Comparison of ENCODE assay signal across 14 cellular contexts in the genomic region with DNA sequence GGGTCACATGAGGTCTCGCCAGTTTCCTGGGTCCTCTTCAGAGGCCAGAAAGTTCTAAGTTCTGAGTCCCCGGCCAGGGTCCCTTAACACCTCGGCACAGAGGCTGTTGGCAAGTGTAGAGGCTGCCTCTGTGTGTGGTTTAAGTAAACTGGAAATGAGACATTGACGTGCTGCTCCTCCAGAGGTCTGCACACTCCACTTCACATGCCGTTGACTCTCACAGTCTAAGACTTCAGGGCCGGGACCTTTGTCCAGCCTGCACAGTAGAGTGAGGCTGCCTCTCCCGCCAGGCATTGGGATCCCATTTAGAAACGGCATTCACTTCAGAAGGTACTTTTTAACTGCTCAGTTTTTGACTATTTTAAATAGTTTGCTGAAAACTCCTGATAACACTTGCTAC. TPM values are rescaled to one million over a fixed set of nuclear protein-coding genes. Genes with fewer than 3 reads are reported as not detected.
DNase-seq lines count a peak whose midpoint lies in the region; ATAC-seq and TF ChIP-seq lines count a peak whose summit lies in the region.
"Had no signal": no experiment of that assay in that cellular context is flagged by ENCODE, and none has a peak within 500 bp of the region (broad histone marks: within the 10 kb centered on the region; RNA-seq: fewer than 3 reads in every experiment).

No MANE protein-coding gene starts in this region.

- H3K4me1 ChIP-seq in colonic mucosa, result no peaks in the 10 kb centered on the region
- H3K4me1 ChIP-seq: HAP-1 had no signal

- no peak overlapping the region for H3K4me3 Mint-ChIP-seq in CD14-positive monocyte

- H3K4me1 Mint-ChIP-seq in CD14-positive monocyte, result peaks cover 3% of the 10 kb centered on the region

- H3K27ac ChIP-seq in RWPE1, result peak overlapping the region; percentile 42
- no peak overlapping the region for H3K27ac ChIP-seq in colonic mucosa

- H3K9ac ChIP-seq in colonic mucosa (ENCODE audit: low read depth in 2 of 2, low read length in 2 of 2), result no peak overlapping the region
- H3K9ac ChIP-seq: SK-N-SH had no signal

- CTCF ChIA-PET in RWPE1 (lab: Yijun Ruan, JAX), result no interaction called here

- POLR2A ChIA-PET in RWPE1 (lab: Yijun Ruan, JAX; ENCODE audit: low non-redundant PET), result no interaction called here

- H3K27me3 Mint-ChIP-seq in CD14-positive monocyte (ENCODE audit: low read depth in 3 of 3), result peaks cover 0 to 3% (median 1%) of the 10 kb centered on the region in 3 donors

- DNase-seq in CD14-positive monocyte (ENCODE audit: low spot score), result peak; percentile 23
- DNase-seq in RWPE1 (ENCODE audit: low spot score), result no peak
- peak; percentile 77 for DNase-seq in kidney tubule cell (ENCODE audit: low spot score)
- DNase-seq in renal cortical epithelial cell (ENCODE audit: low read depth), result peak; percentile 82
- DNase-seq in colonic mucosa, result no peak
- DNase-seq in omental fat pad (ENCODE audit: low spot score), result no peak
- DNase-seq: IMR-90, Karpas-422, NCI-H1436, NCI-H2081 treated with DMSO at 0.1 percent for 48 hours, SHP77 treated with DMSO at 0.1 percent for 48 hours, SK-N-SH had no signal

- no peak for TF ChIP-seq CTCF in CD14-positive monocyte (IDR thresholded peaks at IDR 0.05)
- TF ChIP-seq CTCF in RWPE1 (conservative IDR thresholded peaks at IDR 0.05; ENCODE audit: low read depth), result no peak
- TF ChIP-seq CTCF in colonic mucosa (IDR thresholded peaks at IDR 0.05), result no peak
- no peak for TF ChIP-seq CTCF in omental fat pad (IDR thresholded peaks at IDR 0.05)

- no peaks in the 10 kb centered on the region for H3K9me3 ChIP-seq in colonic mucosa
- H3K9me3 ChIP-seq: HAP-1, SK-N-SH had no signal

- H3K36me3 Mint-ChIP-seq in CD14-positive monocyte, result peaks cover 49 to 56% of the 10 kb centered on the region in 2 donors

- H3K27me3 ChIP-seq in colonic mucosa, result no peaks in the 10 kb centered on the region

- peak overlapping the region in 2 of 7 donors; percentile 37 to 42 for H3K27ac Mint-ChIP-seq in CD14-positive monocyte

- peaks cover 11% of the 10 kb centered on the region for H3K36me3 ChIP-seq in colonic mucosa

- ATAC-seq in HG03025 (IDR thresholded peaks at IDR 0.05; ENCODE audit: low FRiP score, unreplicated experiment) (no peak), omental fat pad (ENCODE audit: low FRiP score) (no peak)

- intact Hi-C loops in CD14-positive monocyte (cut with micrococcal nuclease), result no loop called here
- intact Hi-C loops in colonic mucosa (cut with DNase I), result no loop called here

- peaks cover 0 to 4% (median 0%) of the 10 kb centered on the region in 7 donors for H3K9me3 Mint-ChIP-seq in CD14-positive monocyte

- no peak overlapping the region for H3K4me3 ChIP-seq in colonic mucosa
- H3K4me3 ChIP-seq: HAP-1 had no signal

RNA-seq across cellular contexts. Expression of a gene that starts 10.6 kb away (rescaled TPM):
- 1 to 10 TPM; 2.0 to 2.6 TPM for polyA plus RNA-seq in CD14-positive monocyte
- total RNA-seq in renal cortical epithelial cell (9.6 and 31.4 TPM in 2 replicates), colonic mucosa (10 to 100 TPM; 24.0 to 27.2 TPM), omental fat pad (10 to 100 TPM; 12.2 to 20.5 (median 16.5) TPM)

RNA-seq across cellular contexts. Expression of a gene that starts 35.3 kb away (rescaled TPM):
- 10 to 100 TPM; 45.4 to 49.6 TPM for polyA plus RNA-seq in CD14-positive monocyte
- total RNA-seq in renal cortical epithelial cell, result 39.9 and 42.2 TPM in 2 replicates
- total RNA-seq in colonic mucosa, result 10 to 100 TPM; 45.9 to 50.9 TPM
- total RNA-seq in omental fat pad, result 10 to 100 TPM; 25.4 to 62.1 (median 33.8) TPM

Comparison
In these comparisons a context has a peak if more than half of its experiments do, and no peak if none do; other contexts are left out.
1. DNase-seq: peak in CD14-positive monocyte (single experiment), kidney tubule cell (single experiment) and renal cortical epithelial cell (single experiment); none in RWPE1 (single experiment), colonic mucosa (single experiment) and omental fat pad (single experiment).